ENCODE assay signal across 10 cellular contexts in the genomic region with DNA sequence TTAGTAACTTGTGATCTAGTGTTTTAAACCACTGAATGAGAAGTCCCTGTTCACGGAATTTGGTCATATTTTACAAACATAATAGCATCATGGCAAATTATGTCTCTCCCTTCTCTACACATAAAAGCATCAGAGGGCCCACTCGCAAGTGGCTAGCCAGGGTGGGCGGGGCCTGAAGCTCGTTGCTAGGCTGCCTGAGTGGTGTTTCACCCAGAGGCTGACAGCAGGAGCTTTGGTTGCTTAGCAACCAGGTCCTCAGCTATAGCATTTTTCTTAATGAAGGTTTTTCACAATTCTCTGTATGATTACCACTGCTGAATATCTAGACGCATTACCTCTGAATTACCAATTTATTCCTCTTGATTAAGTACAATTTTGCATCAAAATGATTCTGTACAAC.
DNase-seq lines count a peak whose midpoint lies in the region; ATAC-seq and FAIRE-seq lines count a peak whose summit lies in the region.
"Had no signal": no experiment of that assay in that cellular context is flagged by ENCODE, and none has a peak within 500 bp of the region (broad histone marks: within the 10 kb centered on the region; RNA-seq: fewer than 3 reads in every experiment).

No MANE protein-coding gene starts in this region.

- DNase-seq in COLO668 (lab: John Stamatoyannopoulos, UW; ENCODE audit: unreplicated experiment), result peak; percentile 86
- peak; percentile 82 for DNase-seq in Karpas-422
- DNase-seq in SK-N-DZ (ENCODE audit: low spot score), result peak; percentile 82
- DNase-seq in iPS DF 19.7 (ENCODE audit: low read depth, low spot score), result peak; percentile 12
- DNase-seq in GF-D8 (lab: John Stamatoyannopoulos, UW), result no peak
- DNase-seq in effector CD8-positive, alpha-beta T cell (lab: John Stamatoyannopoulos, UW), result no peak
- DNase-seq in GM19239 (ENCODE audit: insufficient read length, low spot score), result no peak

- ATAC-seq in HG03457 (IDR thresholded peaks at IDR 0.05; ENCODE audit: unreplicated experiment), result no peak
- ATAC-seq: right cardiac atrium had no signal

- H3K4me1 ChIP-seq in Karpas-422 (ENCODE audit: low read length), result peaks cover 16% of the 10 kb centered on the region

- no peaks in the 10 kb centered on the region for H4K20me1 ChIP-seq in Karpas-422 (ENCODE audit: insufficient read depth, low read depth, low read length)

- no peak overlapping the region for H3K4me3 ChIP-seq in Karpas-422 (ENCODE audit: low read length)

- no peaks in the 10 kb centered on the region for H3K36me3 ChIP-seq in Karpas-422 (ENCODE audit: insufficient read depth, low read length)

- H3K27me3 ChIP-seq in Karpas-422 (ENCODE audit: low read length), result no peaks in the 10 kb centered on the region

- no peak overlapping the region for H3K4me2 ChIP-seq in Karpas-422 (ENCODE audit: low read depth, low read length, poor library complexity, severe bottlenecking)
- H3K4me2 ChIP-seq: KMS-11 had no signal

- no peaks in the 10 kb centered on the region for H3K79me2 ChIP-seq in Karpas-422 (ENCODE audit: low read length)

- no peaks in the 10 kb centered on the region for H3K9me3 ChIP-seq in Karpas-422 (ENCODE audit: low read length)

- H2AFZ ChIP-seq in Karpas-422 (ENCODE audit: low read length), result no peak overlapping the region

- no peak overlapping the region for H3K27ac ChIP-seq in Karpas-422 (ENCODE audit: low read length)
- H3K27ac ChIP-seq: KMS-11 had no signal

- H3K9me2 ChIP-seq in Karpas-422 (replicated peaks; ENCODE audit: insufficient read depth, low read length), result no peaks in the 10 kb centered on the region

- no peak overlapping the region for H3K9ac ChIP-seq in Karpas-422 (ENCODE audit: low read length)
- H3K9ac ChIP-seq: KMS-11 had no signal

- no peak for FAIRE-seq in GM19239 (lab: Jason Lieb, UNC)

Comparison
In these comparisons a context has a peak if more than half of its experiments do, and no peak if none do; other contexts are left out.
1. DNase-seq: peak in COLO668 (single experiment), Karpas-422 (single experiment), SK-N-DZ (single experiment) and iPS DF 19.7 (single experiment); none in GF-D8 (single experiment), effector CD8-positive, alpha-beta T cell (single experiment) and GM19239 (single experiment).